Comparison of ENCODE assay signal across 8 cellular contexts in genomic region chr7:140397784-140398750, GRCh38. TPM values are rescaled to one million over a fixed set of nuclear protein-coding genes. Genes with fewer than 3 reads are reported as not detected.
DNase-seq lines count a peak whose midpoint lies in the region; ATAC-seq and TF ChIP-seq lines count a peak whose summit lies in the region.

TSS of gene SLC37A3 (minus strand) at chr7:140398530. CDS start at chr7:140382526, 16,004 bp downstream.

- H3K36me3 ChIP-seq in right atrium auricular region (no peaks in the 10 kb centered on the region), uterus (no peaks in the 10 kb centered on the region)

- H3K9me3 ChIP-seq in right atrium auricular region (no peaks in the 10 kb centered on the region), uterus (no peaks in the 10 kb centered on the region)

- peak within 1 kb of the TSS; percentile 98 for H3K4me3 ChIP-seq in GM12865 (ENCODE audit: low read depth, low read length)
- H3K4me3 ChIP-seq in right atrium auricular region, result peak within 1 kb of the TSS; percentile 92 to 98
- H3K4me3 ChIP-seq in uterus, result peak within 1 kb of the TSS; percentile 84 to 97

- H3K27me3 ChIP-seq in right atrium auricular region (no peaks in the 10 kb centered on the region), uterus (no peaks in the 10 kb centered on the region)

- H3K27ac ChIP-seq in right atrium auricular region (peak within 1 kb of the TSS; percentile 91 to 92), uterus (peak within 1 kb of the TSS; percentile 94 to 96)

- peak; percentile 96 for ATAC-seq in HG02610 (IDR thresholded peaks at IDR 0.05; ENCODE audit: unreplicated experiment)

- no peak for TF ChIP-seq CTCF in GM12865 (IDR thresholded peaks at IDR 0.05; ENCODE audit: insufficient read depth, low read depth, low read length, missing control alignments)
- TF ChIP-seq CTCF in right atrium auricular region (IDR thresholded peaks at IDR 0.05), result peak in 1 of 2 donors; percentile 22
- peak in 3 of 4 experiments; percentile 21 to 60 (median 47) for TF ChIP-seq CTCF in uterus (IDR thresholded peaks at IDR 0.05)

- intact Hi-C loops in T-helper 2 cell treated with Interferon-gamma antibody and Interleukin-4, amounts not matched to agents 100 ng/mL and 5 ng/mL, for 36 hours (cut with micrococcal nuclease), result loop anchor here (1.0 to 10.0 kb wide), 3 partner anchors 22 to 1157 kb away; partner anchors contain the start of gene AGK
- intact Hi-C loops in uterus (cut with DNase I; ENCODE audit: low total_unique reads), result no loop called here

- peaks cover 0 to 13% of the 10 kb centered on the region in 2 donors for H3K4me1 ChIP-seq in right atrium auricular region
- H3K4me1 ChIP-seq in uterus, result peaks cover 0 to 3% of the 10 kb centered on the region in 2 donors

- peak; percentile 64 to 91 for TF ChIP-seq POLR2A in uterus (IDR thresholded peaks at IDR 0.05)

- DNase-seq in GM12865 (ENCODE audit: low read depth), result peak; percentile 87
- peak; percentile 43 for DNase-seq in NCI-H128 (lab: John Stamatoyannopoulos, UW; ENCODE audit: unreplicated experiment)
- DNase-seq in anterior cingulate cortex (lab: John Stamatoyannopoulos, UW), result peak in 57 of 58 donors; percentile 6 to 85 (median 71)
- peak; percentile 78 for DNase-seq in right atrium auricular region (ENCODE audit: low spot score)
- peak; percentile 70 for DNase-seq in putamen (ENCODE audit: low spot score)
- DNase-seq in uterus, result peak; percentile 85 to 88

RNA-seq across cellular contexts. Expression of gene SLC37A3, which starts in this region (rescaled TPM):
- 49.8 and 51.7 TPM in 2 replicates for total RNA-seq in T-helper 2 cell treated with Interferon-gamma antibody and Interleukin-4, amounts not matched to agents 100 ng/mL and 5 ng/mL, for 36 hours
- total RNA-seq in right atrium auricular region, result 10 to 100 TPM; 20.1 to 26.6 TPM
- total RNA-seq in uterus, result 100 to 1,000 TPM in 3 of 4 donors, 10 to 100 TPM in 1; 87.9 to 359 (median 148) TPM

Comparison
In these comparisons a context has a peak if more than half of its experiments do, and no peak if none do; other contexts are left out.
1. Peak in every context shown above with its lines: DNase-seq, ATAC-seq, H3K4me3 ChIP-seq and H3K27ac ChIP-seq.